ENCODE assay signal across 19 cellular contexts in the genomic region with DNA sequence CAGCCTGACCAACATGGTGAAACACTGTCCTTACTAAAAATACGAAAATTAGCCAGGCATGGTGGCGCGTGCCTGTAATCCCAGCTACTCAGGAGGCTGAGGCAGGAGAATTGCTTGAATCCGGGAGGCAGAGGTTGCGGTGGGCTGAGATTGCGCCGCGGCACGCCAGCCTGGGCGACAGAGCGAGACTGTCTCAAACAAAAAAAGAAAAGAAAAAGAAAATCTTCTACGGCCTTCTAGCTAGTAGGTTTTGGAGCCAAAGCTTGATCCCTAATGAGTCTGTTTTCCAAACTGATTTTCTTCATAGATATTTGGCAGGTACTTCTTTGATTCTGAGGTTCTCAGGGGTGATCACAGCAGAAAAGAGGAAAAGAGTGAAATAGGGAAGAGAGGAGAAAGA.
DNase-seq lines count a peak whose midpoint lies in the region; ATAC-seq and TF ChIP-seq lines count a peak whose summit lies in the region.
"Had no signal": no experiment of that assay in that cellular context is flagged by ENCODE, and none has a peak within 500 bp of the region (broad histone marks: within the 10 kb centered on the region; RNA-seq: fewer than 3 reads in every experiment).

No MANE protein-coding gene starts in this region.

- no peak for ATAC-seq in GM19395 (IDR thresholded peaks at IDR 0.05; ENCODE audit: unreplicated experiment)
- ATAC-seq: activated T-cell treated with anti-CD3 and anti-CD28 coated beads, Interleukin-2, amount 50 U/mL, for 72 hours had no signal

- H3K9me3 ChIP-seq in HAP-1: no peaks in the 10 kb centered on the region

- H3K4me3 ChIP-seq in coronary artery (peak overlapping the region; percentile 54), HAP-1 (no peak overlapping the region)

- no peaks in the 10 kb centered on the region for H3K36me3 ChIP-seq in HAP-1 (replicated peaks)

- TF ChIP-seq CTCF in coronary artery (IDR thresholded peaks at IDR 0.05) (no peak), mesothelial cell of epicardium (IDR thresholded peaks at IDR 0.05; ENCODE audit: unreplicated experiment) (no peak), type B pancreatic cell (conservative IDR thresholded peaks at IDR 0.05) (no peak)

- H3K4me1 Mint-ChIP-seq in activated naive CD4-positive, alpha-beta T cell treated with anti-CD3 and anti-CD28 coated beads, Interleukin-2, amount 50 U/mL, for 24 hours: peaks cover 9% of the 10 kb centered on the region
- H3K4me1 Mint-ChIP-seq in mesothelial cell of epicardium: peaks cover 23% of the 10 kb centered on the region
- H3K4me1 Mint-ChIP-seq in type B pancreatic cell (ENCODE audit: unreplicated experiment): peaks cover 37% of the 10 kb centered on the region
- H3K4me1 Mint-ChIP-seq: activated B cell treated with CpG ODN at 0.5 μM for 24 hours had no signal

- no peaks in the 10 kb centered on the region for H3K27me3 ChIP-seq in HAP-1 (ENCODE audit: low read depth)

- H3K27me3 Mint-ChIP-seq in activated naive CD4-positive, alpha-beta T cell treated with anti-CD3 and anti-CD28 coated beads, Interleukin-2, amount 50 U/mL, for 24 hours: no peaks in the 10 kb centered on the region
- no peaks in the 10 kb centered on the region for H3K27me3 Mint-ChIP-seq in mesothelial cell of epicardium (ENCODE audit: low read depth)
- H3K27me3 Mint-ChIP-seq in type B pancreatic cell: no peaks in the 10 kb centered on the region

- H3K27ac Mint-ChIP-seq in activated naive CD4-positive, alpha-beta T cell treated with anti-CD3 and anti-CD28 coated beads, Interleukin-2, amount 50 U/mL, for 24 hours: peak overlapping the region; percentile 67
- H3K27ac Mint-ChIP-seq in mesothelial cell of epicardium (peak overlapping the region; percentile 88), type B pancreatic cell (no peak overlapping the region)
- H3K27ac Mint-ChIP-seq: activated B cell treated with CpG ODN at 0.5 μM for 24 hours; activated T-cell treated with anti-CD3 and anti-CD28 coated beads, Interleukin-2, amount 50 U/mL, for 72 hours; T-helper 1 cell treated with Interleukin-12 subunit alpha and Interleukin-12 subunit beta and Interleukin-4 antibody, amounts not matched to agents 30 μg/mL and 1 μg/mL, for 36 hours had no signal

- peak overlapping the region in 1 of 2 donors; percentile 79 for H3K27ac ChIP-seq in coronary artery
- H3K27ac ChIP-seq: C4-2B had no signal

- H3K9me3 Mint-ChIP-seq in activated naive CD4-positive, alpha-beta T cell treated with anti-CD3 and anti-CD28 coated beads, Interleukin-2, amount 50 U/mL, for 24 hours: no peaks in the 10 kb centered on the region
- H3K9me3 Mint-ChIP-seq in mesothelial cell of epicardium (peaks cover 8% of the 10 kb centered on the region), type B pancreatic cell (peaks cover 10% of the 10 kb centered on the region)
- H3K9me3 Mint-ChIP-seq: activated B cell treated with CpG ODN at 0.5 μM for 24 hours had no signal

- no peak overlapping the region for H3K4me3 Mint-ChIP-seq in activated naive CD4-positive, alpha-beta T cell treated with anti-CD3 and anti-CD28 coated beads, Interleukin-2, amount 50 U/mL, for 24 hours
- H3K4me3 Mint-ChIP-seq in mesothelial cell of epicardium (peak overlapping the region; percentile 56), type B pancreatic cell (peak overlapping the region; percentile 25)
- H3K4me3 Mint-ChIP-seq: activated B cell treated with CpG ODN at 0.5 μM for 24 hours; T-helper 1 cell treated with Interleukin-12 subunit alpha and Interleukin-12 subunit beta and Interleukin-4 antibody, amounts not matched to agents 30 μg/mL and 1 μg/mL, for 36 hours had no signal

- H3K36me3 Mint-ChIP-seq in activated naive CD4-positive, alpha-beta T cell treated with anti-CD3 and anti-CD28 coated beads, Interleukin-2, amount 50 U/mL, for 24 hours: no peaks in the 10 kb centered on the region
- H3K36me3 Mint-ChIP-seq in mesothelial cell of epicardium (peaks cover 19% of the 10 kb centered on the region), type B pancreatic cell (peaks cover 32% of the 10 kb centered on the region)

- in situ Hi-C loops in HAP-1 (cut with MboI; ENCODE audit: low sequenced_read_pairs): no loop called here

- no peaks in the 10 kb centered on the region for H3K4me1 ChIP-seq in HAP-1

- DNase-seq in activated naive CD4-positive, alpha-beta T cell treated with Interleukin-2 at 50 U/mL for 16 hours: no peak
- DNase-seq in coronary artery (ENCODE audit: low spot score) (no peak), mesothelial cell of epicardium (ENCODE audit: low spot score in 2 of 2, unreplicated experiment in 2 of 2) (no peak), type B pancreatic cell (ENCODE audit: extremely low spot score, unreplicated experiment) (no peak), NCI-H1092 (lab: John Stamatoyannopoulos, UW) (no peak), HAP-1 (ENCODE audit: low spot score in 2 of 2) (no peak)
- DNase-seq: 8988T; activated B cell treated with CpG ODN at 0.5 μM for 24 hours; activated T-cell treated with anti-CD3 and anti-CD28 coated beads, Interleukin-2, amount 50 U/mL, for 72 hours; DMS 273 treated with DMSO at 0.1 percent for 48 hours; GDM1; hypothalamus; NCI-H1105 treated with DMSO at 0.1 percent for 48 hours; SHP77 treated with DMSO at 0.1 percent for 48 hours; stimulated activated CD4-positive, alpha-beta T cell treated with anti-CD3 and anti-CD28 coated beads, Interleukin-2, amount 100 ng/mL, for 48 hours had no signal
